In the genomic region with DNA sequence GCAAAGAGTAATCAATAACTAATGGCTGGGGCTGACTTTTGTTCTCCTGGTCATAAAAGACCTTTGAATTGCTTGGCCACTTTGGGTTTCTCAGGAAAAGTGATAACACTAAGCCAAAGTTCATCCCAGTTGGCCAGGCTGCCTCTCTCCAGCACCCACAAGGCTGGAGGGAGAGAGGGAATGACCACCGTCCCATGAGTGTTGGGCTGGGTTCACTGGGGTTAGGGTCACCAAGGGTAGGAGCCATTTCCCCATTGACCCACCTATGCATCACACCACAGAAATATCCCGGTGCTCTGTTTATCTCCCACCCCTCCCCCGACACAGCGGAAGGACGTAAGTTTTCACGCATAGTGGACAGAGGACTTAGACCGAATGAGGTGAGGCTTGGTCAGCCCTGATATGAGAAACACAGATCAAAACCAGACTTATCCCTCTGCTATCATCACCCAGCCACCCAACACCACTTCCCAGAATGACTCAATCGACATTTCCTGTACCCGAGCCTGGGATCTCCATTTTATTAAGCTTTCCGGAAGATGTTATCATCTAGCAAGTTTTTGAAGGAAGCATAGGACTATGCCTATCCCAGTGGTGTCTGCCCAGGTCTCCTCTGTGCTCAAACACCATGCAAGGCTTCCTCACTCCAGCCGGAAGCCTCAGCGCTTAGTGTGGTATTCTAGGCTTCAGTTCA, we compare ENCODE assay signal across 14 cellular contexts.
"Had no signal": no experiment of that assay in that cellular context is flagged by ENCODE, and none has a peak within 500 bp of the region (broad histone marks: within the 10 kb centered on the region; RNA-seq: fewer than 3 reads in every experiment).

No MANE protein-coding gene starts in this region.

- H3K4me1 ChIP-seq: adrenal gland, pancreas, tibial artery had no signal

- H3K9me3 Mint-ChIP-seq: activated T-helper 17 cell treated with anti-CD3 and anti-CD28 coated beads, Interleukin-2, amount 50 U/mL, for 72 hours; effector memory CD8-positive, alpha-beta T cell; memory B cell; neural crest cell had no signal

- H3K27ac Mint-ChIP-seq: activated CD8-positive, alpha-beta T cell treated with anti-CD3 and anti-CD28 coated beads, Interleukin-2, amount 10 ng/mL, durations not matched to agents 7 days and 5 days; activated T-helper 17 cell treated with anti-CD3 and anti-CD28 coated beads, Interleukin-2, amount 50 U/mL, for 72 hours; effector memory CD8-positive, alpha-beta T cell; immature natural killer cell; memory B cell had no signal

- H3K4me3 Mint-ChIP-seq: activated CD8-positive, alpha-beta T cell treated with anti-CD3 and anti-CD28 coated beads, Interleukin-2, amount 10 ng/mL, durations not matched to agents 7 days and 5 days; activated T-helper 17 cell treated with anti-CD3 and anti-CD28 coated beads, Interleukin-2, amount 50 U/mL, for 72 hours; effector memory CD8-positive, alpha-beta T cell; immature natural killer cell; memory B cell; neural crest cell had no signal

- H3K27ac ChIP-seq: adrenal gland, pancreas, tibial artery had no signal

- DNase-seq: activated CD4-positive, alpha-beta T cell treated with anti-CD3 and anti-CD28 coated beads for 48 hours; activated CD8-positive, alpha-beta T cell treated with anti-CD3 and anti-CD28 coated beads, Interleukin-2, amount 10 ng/mL, durations not matched to agents 7 days and 5 days; activated naive CD4-positive, alpha-beta T cell treated with anti-CD3 and anti-CD28 coated beads, Interleukin-2, amount 50 U/mL, for 16 hours; adrenal gland; effector memory CD8-positive, alpha-beta T cell; glutamatergic neuron; immature natural killer cell; pancreas; stimulated activated CD4-positive, alpha-beta T cell treated with anti-CD3 and anti-CD28 coated beads, Interleukin-4, amount 100 ng/mL, for 4 hours; SW 1271; tibial artery had no signal

- H3K4me3 ChIP-seq: adrenal gland, pancreas, tibial artery had no signal

- H3K36me3 Mint-ChIP-seq: immature natural killer cell, memory B cell had no signal

- H3K27me3 ChIP-seq: adrenal gland, pancreas, tibial artery had no signal

- H3K4me1 Mint-ChIP-seq: activated T-helper 17 cell treated with anti-CD3 and anti-CD28 coated beads, Interleukin-2, amount 50 U/mL, for 72 hours; immature natural killer cell; memory B cell; neural crest cell had no signal

- ATAC-seq: activated CD8-positive, alpha-beta T cell treated with anti-CD3 and anti-CD28 coated beads, Interleukin-2, amount 10 ng/mL, durations not matched to agents 7 days and 5 days; activated T-helper 17 cell treated with anti-CD3 and anti-CD28 coated beads, Interleukin-2, amount 50 U/mL, for 72 hours; effector memory CD8-positive, alpha-beta T cell; pancreas had no signal

- H3K36me3 ChIP-seq: adrenal gland, pancreas, tibial artery had no signal
